14 cellular contexts compared by ENCODE assay signal in genomic region chr4:141229408-141230101, GRCh38. TPM values are rescaled to one million over a fixed set of nuclear protein-coding genes. Genes with fewer than 3 reads are reported as not detected.
DNase-seq lines count a peak whose midpoint lies in the region; ATAC-seq and TF ChIP-seq lines count a peak whose summit lies in the region.
"Had no signal": no experiment of that assay in that cellular context is flagged by ENCODE, and none has a peak within 500 bp of the region (broad histone marks: within the 10 kb centered on the region; RNA-seq: fewer than 3 reads in every experiment).

No MANE protein-coding gene starts in this region.

- no peak overlapping the region for H3K4me3 Mint-ChIP-seq in endothelial cell (ENCODE audit: unreplicated experiment)
- H3K4me3 Mint-ChIP-seq: effector memory CD8-positive, alpha-beta T cell had no signal

- H3K27me3 Mint-ChIP-seq in endothelial cell (ENCODE audit: unreplicated experiment) = peaks cover 1% of the 10 kb centered on the region
- H3K27me3 Mint-ChIP-seq: effector memory CD8-positive, alpha-beta T cell had no signal

- H3K9me3 Mint-ChIP-seq in endothelial cell (ENCODE audit: unreplicated experiment) = no peaks in the 10 kb centered on the region
- H3K9me3 Mint-ChIP-seq: effector memory CD8-positive, alpha-beta T cell had no signal

- H3K4me1 Mint-ChIP-seq in endothelial cell (ENCODE audit: unreplicated experiment) = peaks cover 9% of the 10 kb centered on the region

- TF ChIP-seq CTCF in endothelial cell (IDR thresholded peaks at IDR 0.05; ENCODE audit: unreplicated experiment) = no peak

- peak; percentile 76 for ATAC-seq in GM18868 (IDR thresholded peaks at IDR 0.05; ENCODE audit: unreplicated experiment)
- ATAC-seq in GM21423 (IDR thresholded peaks at IDR 0.05; ENCODE audit: unreplicated experiment) = peak; percentile 71
- ATAC-seq in HG03095 (IDR thresholded peaks at IDR 0.05; ENCODE audit: unreplicated experiment) = peak; percentile 68
- ATAC-seq: body of pancreas; effector memory CD8-positive, alpha-beta T cell had no signal

- DNase-seq in endothelial cell (ENCODE audit: low spot score) (no peak), pons (ENCODE audit: low spot score) (no peak), NOMO-1 treated with DMSO at 0.1 percent for 48 hours (lab: John Stamatoyannopoulos, UW; ENCODE audit: unreplicated experiment) (no peak), NCI-H345 (lab: John Stamatoyannopoulos, UW) (no peak)
- no peak for DNase-seq in activated CD4-positive, alpha-beta T cell treated with anti-CD3 and anti-CD28 coated beads for 1 hour
- DNase-seq: activated T-cell treated with anti-CD3 and anti-CD28 coated beads for 4 hours; body of pancreas; effector memory CD8-positive, alpha-beta T cell; head of caudate nucleus; IMR-90; left ventricle myocardium inferior had no signal

- H3K27ac Mint-ChIP-seq in endothelial cell (ENCODE audit: unreplicated experiment) = peak overlapping the region; percentile 22

- peaks cover 32% of the 10 kb centered on the region for H3K36me3 Mint-ChIP-seq in endothelial cell (ENCODE audit: low read depth, unreplicated experiment)

RNA-seq across cellular contexts. Expression of gene ZNF330, which starts 8.9 kb away (rescaled TPM):
- total RNA-seq in endothelial cell (ENCODE audit: unreplicated experiment) = 41.8 TPM
